In genomic region chr12:47190271-47190750, GRCh38 we compare ENCODE assay signal across 8 cellular contexts.
A peak's percentile ranks its signal among the peaks of the same experiment; 100 is the strongest.
DNase-seq lines count a peak whose midpoint lies in the region; ATAC-seq lines count a peak whose summit lies in the region.

No MANE protein-coding gene starts in this region.

- H3K4me1 Mint-ChIP-seq in activated CD8-positive, alpha-beta T cell treated with anti-CD3 and anti-CD28 coated beads, Interleukin-2, amount 10 ng/mL, durations not matched to agents 7 days and 5 days (ENCODE audit: low read depth), result peaks cover 70% of the 10 kb centered on the region

- ATAC-seq in activated CD8-positive, alpha-beta T cell treated with anti-CD3 and anti-CD28 coated beads, Interleukin-2, amount 10 ng/mL, durations not matched to agents 7 days and 5 days, result no peak
- ATAC-seq in aorta (ENCODE audit: low FRiP score), result no peak

- WGBS in aorta, 2 donors, result 86 to 91% methylated on average over 3 of the region's 3 CpGs

- peaks cover 50% of the 10 kb centered on the region for H3K36me3 Mint-ChIP-seq in activated CD8-positive, alpha-beta T cell treated with anti-CD3 and anti-CD28 coated beads, Interleukin-2, amount 10 ng/mL, durations not matched to agents 7 days and 5 days (ENCODE audit: low read depth)

- H3K27me3 ChIP-seq in aorta (ENCODE audit: control insufficient read depth in 1 of 2, insufficient read depth in 2 of 2, low read length in 1 of 2), result no peaks in the 10 kb centered on the region

- H3K36me3 ChIP-seq in aorta (ENCODE audit: control insufficient read depth in 1 of 2, insufficient read depth in 2 of 2, low read length in 1 of 2), result peaks cover 0 to 3% of the 10 kb centered on the region in 2 donors

- POLR2A ChIA-PET in activated CD8-positive, alpha-beta T cell treated with anti-CD3 and anti-CD28 coated beads, Interleukin-2, amount 10 ng/mL, durations not matched to agents 7 days and 5 days (lab: Charles Lee), result interaction anchor here (0.7 to 3.2 kb wide), 4 partner anchors 17 to 171 kb away, joined by 3 to 21 read pairs (median 5); no protein-coding TSS in a partner anchor

- H3K27me3 Mint-ChIP-seq in activated CD8-positive, alpha-beta T cell treated with anti-CD3 and anti-CD28 coated beads, Interleukin-2, amount 10 ng/mL, durations not matched to agents 7 days and 5 days (ENCODE audit: low read depth), result no peaks in the 10 kb centered on the region

- CTCF ChIA-PET in activated CD8-positive, alpha-beta T cell treated with anti-CD3 and anti-CD28 coated beads, Interleukin-2, amount 10 ng/mL, durations not matched to agents 7 days and 5 days (lab: Charles Lee), result interaction anchor here (1.0 to 5.8 kb wide), 4 partner anchors 16 to 206 kb away, joined by 3 to 49 read pairs (median 28); no protein-coding TSS in a partner anchor

- H3K9me3 Mint-ChIP-seq in activated CD8-positive, alpha-beta T cell treated with anti-CD3 and anti-CD28 coated beads, Interleukin-2, amount 10 ng/mL, durations not matched to agents 7 days and 5 days (ENCODE audit: insufficient read depth), result no peaks in the 10 kb centered on the region

- H3K27ac Mint-ChIP-seq in activated CD8-positive, alpha-beta T cell treated with anti-CD3 and anti-CD28 coated beads, Interleukin-2, amount 10 ng/mL, durations not matched to agents 7 days and 5 days, result peak overlapping the region; percentile 66

- no peaks in the 10 kb centered on the region for H3K9me3 ChIP-seq in aorta (ENCODE audit: control insufficient read depth, low read length)

- intact Hi-C loops in aorta (cut with DNase I), result no loop called here

- peaks cover 0 to 3% of the 10 kb centered on the region in 2 donors for H3K4me1 ChIP-seq in aorta (ENCODE audit: control insufficient read depth in 1 of 2, insufficient read depth in 2 of 2, low read length in 2 of 2)

- H3K4me3 ChIP-seq in aorta (ENCODE audit: low read length in 2 of 2), result no peak overlapping the region

- no peak overlapping the region for H3K27ac ChIP-seq in aorta (ENCODE audit: low read depth in 1 of 2, low read length in 2 of 2)

- no peak overlapping the region for H3K4me3 Mint-ChIP-seq in activated CD8-positive, alpha-beta T cell treated with anti-CD3 and anti-CD28 coated beads, Interleukin-2, amount 10 ng/mL, durations not matched to agents 7 days and 5 days

- DNase-seq in COLO829 (ENCODE audit: low spot score) (peak; percentile 16), HPDE6-E6E7 (ENCODE audit: extremely low spot score) (peak; percentile 62), kidney glomerular epithelial cell (lab: John Stamatoyannopoulos, UW) (peak; percentile 54), UCSD-AML1 (lab: John Stamatoyannopoulos, UW; ENCODE audit: unreplicated experiment) (no peak), AML-193 (lab: John Stamatoyannopoulos, UW) (no peak), aorta (no peak), NCI-H82 (lab: John Stamatoyannopoulos, UW) (no peak)
- DNase-seq in activated CD8-positive, alpha-beta T cell treated with anti-CD3 and anti-CD28 coated beads, Interleukin-2, amount 10 ng/mL, durations not matched to agents 7 days and 5 days, result no peak

Comparison
In these comparisons a context has a peak if more than half of its experiments do, and no peak if none do; other contexts are left out.
1. DNase-seq: peak in COLO829 (single experiment), HPDE6-E6E7 (single experiment) and kidney glomerular epithelial cell (single experiment); none in activated CD8-positive, alpha-beta T cell treated with anti-CD3 and anti-CD28 coated beads, Interleukin-2, amount 10 ng/mL, durations not matched to agents 7 days and 5 days (single experiment), UCSD-AML1 (single experiment), AML-193 (0 of 2), aorta (0 of 2) and NCI-H82 (single experiment).